Comparison of ENCODE assay signal across 7 cellular contexts in genomic region chr2:111570300-111571103, GRCh38.
A peak's percentile ranks its signal among the peaks of the same experiment; 100 is the strongest.
DNase-seq lines count a peak whose midpoint lies in the region; ATAC-seq and TF ChIP-seq lines count a peak whose summit lies in the region.
"Not testable (repeated sequence)": the region's sequence is repeated elsewhere in the genome, so short reads cannot be mapped to it uniquely, and the experiment has no call there.

No MANE protein-coding gene starts in this region.

- peak overlapping the region; percentile 34 for H3K27ac Mint-ChIP-seq in activated CD4-positive, alpha-beta memory T cell treated with anti-CD3 and anti-CD28 coated beads, Interleukin-2, amount 10 ng/mL, durations not matched to agents 7 days and 5 days
- H3K27ac Mint-ChIP-seq in central memory CD8-positive, alpha-beta T cell (ENCODE audit: low read depth); memory B cell: not testable (repeated sequence)

- DNase-seq in NB4 (ENCODE audit: low read depth): peak; percentile 7
- DNase-seq in activated CD4-positive, alpha-beta memory T cell treated with anti-CD3 and anti-CD28 coated beads, Interleukin-2, amount 10 ng/mL, durations not matched to agents 7 days and 5 days: peak; percentile 18
- DNase-seq in central memory CD8-positive, alpha-beta T cell (ENCODE audit: low spot score in 2 of 2); memory B cell (ENCODE audit: low spot score in 2 of 2): not testable (repeated sequence)

- peak overlapping the region; percentile 14 for H3K4me3 Mint-ChIP-seq in activated CD4-positive, alpha-beta memory T cell treated with anti-CD3 and anti-CD28 coated beads, Interleukin-2, amount 10 ng/mL, durations not matched to agents 7 days and 5 days
- H3K4me3 Mint-ChIP-seq in central memory CD8-positive, alpha-beta T cell: peak overlapping the region; percentile 8
- peak overlapping the region; percentile 32 for H3K4me3 Mint-ChIP-seq in memory B cell

- not testable (repeated sequence) for TF ChIP-seq CTCF in NB4 (IDR thresholded peaks at IDR 0.05; ENCODE audit: low read depth, low read length)

- peaks cover 14% of the 10 kb centered on the region for H3K27me3 Mint-ChIP-seq in activated CD4-positive, alpha-beta memory T cell treated with anti-CD3 and anti-CD28 coated beads, Interleukin-2, amount 10 ng/mL, durations not matched to agents 7 days and 5 days
- not testable (repeated sequence) for H3K27me3 Mint-ChIP-seq in central memory CD8-positive, alpha-beta T cell; memory B cell

- POLR2A ChIA-PET in activated CD4-positive, alpha-beta memory T cell treated with anti-CD3 and anti-CD28 coated beads, Interleukin-2, amount 10 ng/mL, durations not matched to agents 7 days and 5 days (lab: Charles Lee): not testable (repeated sequence)

- not testable (repeated sequence) for H3K36me3 Mint-ChIP-seq in activated CD4-positive, alpha-beta memory T cell treated with anti-CD3 and anti-CD28 coated beads, Interleukin-2, amount 10 ng/mL, durations not matched to agents 7 days and 5 days (ENCODE audit: low read depth); central memory CD8-positive, alpha-beta T cell (ENCODE audit: insufficient read depth); memory B cell

- TF ChIP-seq POLR2A in NB4 (IDR thresholded peaks at IDR 0.05; ENCODE audit: extremely low read depth, insufficient read length): not testable (repeated sequence)

- H3K4me3 ChIP-seq in NB4 (ENCODE audit: low read depth, low read length): not testable (repeated sequence)

- H3K4me1 Mint-ChIP-seq in activated CD4-positive, alpha-beta memory T cell treated with anti-CD3 and anti-CD28 coated beads, Interleukin-2, amount 10 ng/mL, durations not matched to agents 7 days and 5 days: peaks cover 13% of the 10 kb centered on the region
- peaks cover 12% of the 10 kb centered on the region for H3K4me1 Mint-ChIP-seq in central memory CD8-positive, alpha-beta T cell
- H3K4me1 Mint-ChIP-seq in memory B cell: not testable (repeated sequence)

- H3K9me3 Mint-ChIP-seq in activated CD4-positive, alpha-beta memory T cell treated with anti-CD3 and anti-CD28 coated beads, Interleukin-2, amount 10 ng/mL, durations not matched to agents 7 days and 5 days; central memory CD8-positive, alpha-beta T cell; memory B cell: not testable (repeated sequence)

- CTCF ChIA-PET in activated CD4-positive, alpha-beta memory T cell treated with anti-CD3 and anti-CD28 coated beads, Interleukin-2, amount 10 ng/mL, durations not matched to agents 7 days and 5 days (lab: Charles Lee): not testable (repeated sequence)

- ATAC-seq in GM18508 (IDR thresholded peaks at IDR 0.05; ENCODE audit: insufficient read depth, unreplicated experiment): peak; percentile 61
- ATAC-seq in GM21619 (IDR thresholded peaks at IDR 0.05; ENCODE audit: unreplicated experiment): peak; percentile 61
- ATAC-seq in HG03066 (IDR thresholded peaks at IDR 0.05; ENCODE audit: low read depth, unreplicated experiment): peak; percentile 88
- ATAC-seq in central memory CD8-positive, alpha-beta T cell (replicated peaks; ENCODE audit: extremely low read depth, poor library complexity, severe bottlenecking): peak; percentile 81
- peak; percentile 84 for ATAC-seq in memory B cell (ENCODE audit: low read depth)
